In the genomic region with DNA sequence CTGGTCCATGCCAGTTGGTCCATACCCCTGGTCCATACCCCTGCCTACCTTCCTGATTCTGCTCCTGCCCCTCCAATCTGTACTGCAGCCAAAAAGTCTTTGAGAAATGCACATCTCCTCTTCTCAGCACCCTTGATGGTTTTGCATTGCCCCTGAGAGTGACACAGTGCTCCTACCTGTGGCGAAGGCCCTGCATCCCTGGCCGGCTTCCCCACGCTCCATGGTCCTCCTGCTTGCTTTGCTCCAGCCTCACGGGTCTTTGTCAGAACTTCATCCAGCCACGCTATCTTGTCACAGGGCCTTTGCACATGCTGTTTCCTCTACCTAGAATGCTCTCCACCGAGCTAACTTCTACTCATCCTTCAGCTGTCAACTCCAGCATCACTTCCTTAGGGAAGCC, we compare ENCODE assay signal across 32 cellular contexts. TPM values are rescaled to one million over a fixed set of nuclear protein-coding genes. Genes with fewer than 3 reads are reported as not detected.
"Had no signal": no experiment of that assay in that cellular context is flagged by ENCODE, and none has a peak within 500 bp of the region (broad histone marks: within the 10 kb centered on the region; RNA-seq: fewer than 3 reads in every experiment).

No MANE protein-coding gene starts in this region.

- H3K4me1 ChIP-seq: ascending aorta had no signal

- ATAC-seq: activated CD4-positive, alpha-beta T cell treated with anti-CD3 and anti-CD28 coated beads for 36 hours; activated CD4-positive, CD25-positive, alpha-beta regulatory T cell treated with anti-CD3 and anti-CD28 coated beads, Interleukin-2, amount 50 U/mL, for 24 hours; activated CD8-positive, alpha-beta memory T cell treated with anti-CD3 and anti-CD28 coated beads, Interleukin-2, amount 10 ng/mL, durations not matched to agents 7 days and 5 days; activated CD8-positive, alpha-beta T cell treated with anti-CD3 and anti-CD28 coated beads, Interleukin-2, amount 10 ng/mL, durations not matched to agents 7 days and 5 days; activated naive CD8-positive, alpha-beta T cell treated with anti-CD3 and anti-CD28 coated beads, Interleukin-2, amount 50 U/mL, for 24 hours had no signal

- H3K36me3 ChIP-seq: cardiac muscle cell had no signal

- H3K4me3 ChIP-seq: ascending aorta, cardiac muscle cell had no signal

- DNase-seq: activated CD4-positive, alpha-beta memory T cell treated with anti-CD3 and anti-CD28 coated beads, Interleukin-2, amount 10 ng/mL, durations not matched to agents 7 days and 5 days; activated CD4-positive, alpha-beta T cell treated with anti-CD3 and anti-CD28 coated beads for 1 hour; activated CD4-positive, alpha-beta T cell treated with anti-CD3 and anti-CD28 coated beads for 36 hours; activated CD4-positive, alpha-beta T cell treated with anti-CD3 and anti-CD28 coated beads for 48 hours; activated CD4-positive, alpha-beta T cell treated with anti-CD3 and anti-CD28 coated beads, Interleukin-2, amount 10 ng/mL, durations not matched to agents 7 days and 5 days; activated CD4-positive, alpha-beta T cell treated with anti-CD3 and anti-CD28 coated beads, Interleukin-2, amount 50 U/mL, for 48 hours; activated CD4-positive, CD25-positive, alpha-beta regulatory T cell; activated CD8-positive, alpha-beta memory T cell treated with anti-CD3 and anti-CD28 coated beads for 24 hours; activated CD8-positive, alpha-beta memory T cell treated with anti-CD3 and anti-CD28 coated beads, Interleukin-2, amount 10 ng/mL, durations not matched to agents 7 days and 5 days; activated CD8-positive, alpha-beta memory T cell treated with anti-CD3 and anti-CD28 coated beads, Interleukin-2, amount 50 U/mL, for 48 hours; activated CD8-positive, alpha-beta T cell treated with anti-CD3 and anti-CD28 coated beads, Interleukin-2, amount 10 ng/mL, durations not matched to agents 7 days and 5 days; activated effector memory CD4-positive, alpha-beta T cell treated with Interleukin-2 at 50 U/mL for 16 hours; activated gamma-delta T cell; activated naive CD4-positive, alpha-beta T cell treated with anti-CD3 and anti-CD28 coated beads, Interleukin-2, amount 10 ng/mL, durations not matched to agents 7 days and 5 days; activated naive CD4-positive, alpha-beta T cell treated with Interleukin-2 at 50 U/mL for 16 hours; activated naive CD8-positive, alpha-beta T cell treated with anti-CD3 and anti-CD28 coated beads, Interleukin-2, amount 10 ng/mL, durations not matched to agents 7 days and 5 days; activated naive CD8-positive, alpha-beta T cell treated with anti-CD3 and anti-CD28 coated beads, Interleukin-2, amount 50 U/mL, for 24 hours; activated T-cell treated with anti-CD3 and anti-CD28 coated beads, Interleukin-2, amount 50 U/mL, for 24 hours; activated T-cell treated with anti-CD3 and anti-CD28 coated beads, Interleukin-2, amount 50 U/mL, for 48 hours; amygdala; anterior cingulate cortex; caudate nucleus; cerebellar nuclear complex; T-helper 1 cell; T-helper 2 cell; T-helper 9 cell had no signal

- FAIRE-seq: bronchial epithelial cell, TTC549 had no signal

- H3K27me3 ChIP-seq: ascending aorta, cardiac muscle cell had no signal

- H3K27ac ChIP-seq: ascending aorta, cardiac muscle cell, VCaP had no signal

- H3K9me3 ChIP-seq: ascending aorta had no signal

RNA-seq across cellular contexts. Expression of a gene that starts 41.9 kb away (rescaled TPM):
- total RNA-seq: activated CD8-positive, alpha-beta memory T cell treated with anti-CD3 and anti-CD28 coated beads, Interleukin-2, amount 10 ng/mL, durations not matched to agents 7 days and 5 days; activated CD8-positive, alpha-beta T cell treated with anti-CD3 and anti-CD28 coated beads, Interleukin-2, amount 10 ng/mL, durations not matched to agents 7 days and 5 days had no signal
